In the genomic region with DNA sequence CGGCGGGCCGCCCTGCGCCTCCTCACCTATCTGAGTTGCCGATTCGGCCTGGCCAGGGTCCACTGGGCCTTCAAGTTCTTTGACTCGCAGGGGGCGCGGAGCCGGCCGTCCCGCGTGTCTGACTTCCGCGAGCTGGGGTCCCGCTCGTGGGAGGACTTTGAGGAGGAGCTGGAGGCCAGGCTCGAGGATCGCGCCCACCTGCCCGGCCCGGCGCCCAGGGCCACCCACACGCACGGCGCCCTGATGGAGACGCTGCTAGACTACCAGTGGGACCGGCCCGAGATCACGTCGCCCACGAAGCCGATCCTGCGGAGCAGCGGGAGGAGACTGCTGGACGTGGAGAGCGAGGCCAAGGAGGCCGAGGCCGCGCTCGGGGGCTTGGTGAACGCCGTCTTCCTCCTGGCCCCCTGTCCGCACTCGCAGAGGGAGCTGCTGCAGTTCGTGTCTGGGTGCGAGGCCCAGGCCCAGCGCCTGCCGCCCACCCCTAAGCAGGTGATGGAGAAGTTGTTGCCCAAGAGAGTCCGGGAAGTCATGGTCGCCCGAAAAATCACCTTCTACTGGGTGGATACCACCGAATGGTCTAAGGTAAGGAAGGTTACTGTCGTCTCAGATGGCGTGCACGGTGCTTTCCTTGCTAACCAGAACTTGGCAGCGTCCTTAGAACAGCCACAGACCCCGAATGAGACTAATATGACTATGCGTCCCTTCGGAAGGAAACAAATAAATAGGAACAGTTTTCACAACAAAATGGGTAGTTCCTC, we compare ENCODE assay signal across 7 cellular contexts. TPM values are rescaled to one million over a fixed set of nuclear protein-coding genes. Genes with fewer than 3 reads are reported as not detected.
DNase-seq lines count a peak whose midpoint lies in the region; ATAC-seq, FAIRE-seq and TF ChIP-seq lines count a peak whose summit lies in the region.

No MANE protein-coding gene starts in this region.

- intact Hi-C loops in kidney (cut with DNase I) (no loop called here), sciatic nerve (cut with DNase I) (no loop called here)

- H3K36me3 ChIP-seq in Karpas-422 (ENCODE audit: insufficient read depth, low read length) (peaks cover 11% of the 10 kb centered on the region; the same call in 1 of the 2 replicates), adipocyte (ENCODE audit: control insufficient read depth, insufficient read depth, low read length, severe bottlenecking) (no peaks in the 10 kb centered on the region), kidney (ENCODE audit: control insufficient read depth in 1 of 2, insufficient read depth in 2 of 2, low read length in 2 of 2) (no peaks in the 10 kb centered on the region)

- no peaks in the 10 kb centered on the region for H3K9me3 Mint-ChIP-seq in stimulated activated effector memory CD8-positive, alpha-beta T cell treated with anti-CD3 and anti-CD28 coated beads, Interleukin-12 subunit alpha, Interleukin-12 subunit beta, amount 100 ng/mL, for 72 hours

- H3K27ac Mint-ChIP-seq in stimulated activated effector memory CD8-positive, alpha-beta T cell treated with anti-CD3 and anti-CD28 coated beads, Interleukin-12 subunit alpha, Interleukin-12 subunit beta, amount 100 ng/mL, for 72 hours: peak overlapping the region; percentile 85

- FAIRE-seq in kidney (lab: Jason Lieb, UNC): no peak

- peaks cover 52% of the 10 kb centered on the region for H3K79me2 ChIP-seq in Karpas-422 (ENCODE audit: low read length)

- peaks cover 26% of the 10 kb centered on the region for H3K36me3 Mint-ChIP-seq in stimulated activated effector memory CD8-positive, alpha-beta T cell treated with anti-CD3 and anti-CD28 coated beads, Interleukin-12 subunit alpha, Interleukin-12 subunit beta, amount 100 ng/mL, for 72 hours

- no peaks in the 10 kb centered on the region for H3K9me2 ChIP-seq in Karpas-422 (replicated peaks; ENCODE audit: insufficient read depth, low read length)

- H3K27ac ChIP-seq in Karpas-422 (ENCODE audit: low read length) (no peak overlapping the region), kidney (ENCODE audit: low read depth in 2 of 2, low read length in 2 of 2) (no peak overlapping the region)

- peak overlapping the region; percentile 95 for H3K4me2 ChIP-seq in Karpas-422 (ENCODE audit: low read depth, low read length, poor library complexity, severe bottlenecking)

- H3K4me1 ChIP-seq in Karpas-422 (ENCODE audit: low read length): peaks cover 25% of the 10 kb centered on the region
- peaks cover 7% of the 10 kb centered on the region for H3K4me1 ChIP-seq in adipocyte (ENCODE audit: control insufficient read depth, insufficient read depth, low read length)
- H3K4me1 ChIP-seq in kidney (ENCODE audit: control insufficient read depth in 1 of 2, insufficient read depth in 1 of 2, low read depth in 1 of 2, low read length in 2 of 2): peaks cover 0 to 6% of the 10 kb centered on the region in 2 donors

- H3K4me1 Mint-ChIP-seq in stimulated activated effector memory CD8-positive, alpha-beta T cell treated with anti-CD3 and anti-CD28 coated beads, Interleukin-12 subunit alpha, Interleukin-12 subunit beta, amount 100 ng/mL, for 72 hours: peaks cover 25% of the 10 kb centered on the region

- DNase-seq in GM12865 (ENCODE audit: low read depth) (peak; percentile 59), Karpas-422 (peak; percentile 63), adipocyte (ENCODE audit: low read depth) (peak; percentile 30), kidney (no peak), sciatic nerve (ENCODE audit: low spot score) (no peak)
- peak in 1 of 2 donors; percentile 67 for DNase-seq in stimulated activated effector memory CD8-positive, alpha-beta T cell treated with anti-CD3 and anti-CD28 coated beads, Interleukin-12 subunit alpha, Interleukin-12 subunit beta, amount 100 ng/mL, for 72 hours (ENCODE audit: low spot score in 2 of 2)

- peak overlapping the region; percentile 56; the same call in 1 of the 2 replicates for H2AFZ ChIP-seq in Karpas-422 (ENCODE audit: low read length)

- H3K9ac ChIP-seq in Karpas-422 (ENCODE audit: low read length): peak overlapping the region; percentile 82
- H3K9ac ChIP-seq in adipocyte (ENCODE audit: low read length): peak overlapping the region; percentile 63
- H3K9ac ChIP-seq in kidney (ENCODE audit: low read length in 2 of 2): no peak overlapping the region

- H3K4me3 Mint-ChIP-seq in stimulated activated effector memory CD8-positive, alpha-beta T cell treated with anti-CD3 and anti-CD28 coated beads, Interleukin-12 subunit alpha, Interleukin-12 subunit beta, amount 100 ng/mL, for 72 hours: peak overlapping the region; percentile 81

- peak; percentile 22 for ATAC-seq in GM21737 (IDR thresholded peaks at IDR 0.05; ENCODE audit: unreplicated experiment)
- peak; percentile 38 for ATAC-seq in stimulated activated effector memory CD8-positive, alpha-beta T cell treated with anti-CD3 and anti-CD28 coated beads, Interleukin-12 subunit alpha, Interleukin-12 subunit beta, amount 100 ng/mL, for 72 hours
- no peak for ATAC-seq in sciatic nerve

- TF ChIP-seq CTCF in GM12865 (IDR thresholded peaks at IDR 0.05; ENCODE audit: insufficient read depth, low read depth, low read length, missing control alignments): no peak
- no peak for TF ChIP-seq CTCF in kidney (IDR thresholded peaks at IDR 0.05; ENCODE audit: borderline replicate concordance, extremely low read depth, insufficient read depth)

- H4K20me1 ChIP-seq in Karpas-422 (ENCODE audit: insufficient read depth, low read depth, low read length): no peaks in the 10 kb centered on the region

- no peaks in the 10 kb centered on the region for H3K9me3 ChIP-seq in Karpas-422 (ENCODE audit: low read length)
- H3K9me3 ChIP-seq in adipocyte (ENCODE audit: control insufficient read depth, low read length): no peaks in the 10 kb centered on the region
- H3K9me3 ChIP-seq in kidney (ENCODE audit: control insufficient read depth in 1 of 2, low read length in 2 of 2): no peaks in the 10 kb centered on the region

- peak overlapping the region; percentile 76 for H3K4me3 ChIP-seq in GM12865 (ENCODE audit: low read depth, low read length)
- peak overlapping the region; percentile 89 for H3K4me3 ChIP-seq in Karpas-422 (ENCODE audit: low read length)
- H3K4me3 ChIP-seq in adipocyte (ENCODE audit: low read length): peak overlapping the region; percentile 88
- H3K4me3 ChIP-seq in kidney (ENCODE audit: low read length in 2 of 2): peak overlapping the region; percentile 64 to 70

- H3K27me3 ChIP-seq in Karpas-422 (ENCODE audit: low read length) (no peaks in the 10 kb centered on the region), adipocyte (replicated peaks; ENCODE audit: control insufficient read depth, insufficient read depth, low read length) (no peaks in the 10 kb centered on the region)

RNA-seq across cellular contexts. Expression of gene TICRR, which starts 0.6 kb away (rescaled TPM):
- 5.1 and 5.5 TPM in 2 replicates for total RNA-seq in Karpas-422 (2014; rRNA removed; shearing (Covaris generic); ENCODE audit: low replicate concordance)
- 0.25 TPM for total RNA-seq in kidney
- not detected for polyA plus RNA-seq in kidney (ENCODE audit: insufficient read depth, low read depth, low replicate concordance)
- 0.22 TPM for total RNA-seq in sciatic nerve

Comparison
In these comparisons a context has a peak if more than half of its experiments do, and no peak if none do; other contexts are left out.
1. DNase-seq: peak in GM12865 (single experiment), Karpas-422 (single experiment) and adipocyte (single experiment); none in kidney (single experiment) and sciatic nerve (single experiment).
2. H3K9ac ChIP-seq: peak in Karpas-422 (single experiment) and adipocyte (single experiment); none in kidney (0 of 2).
3. Peak in every context shown above with its lines, with median percentiles within 50 percentile points of each other: H3K4me3 ChIP-seq.